In the genomic region with DNA sequence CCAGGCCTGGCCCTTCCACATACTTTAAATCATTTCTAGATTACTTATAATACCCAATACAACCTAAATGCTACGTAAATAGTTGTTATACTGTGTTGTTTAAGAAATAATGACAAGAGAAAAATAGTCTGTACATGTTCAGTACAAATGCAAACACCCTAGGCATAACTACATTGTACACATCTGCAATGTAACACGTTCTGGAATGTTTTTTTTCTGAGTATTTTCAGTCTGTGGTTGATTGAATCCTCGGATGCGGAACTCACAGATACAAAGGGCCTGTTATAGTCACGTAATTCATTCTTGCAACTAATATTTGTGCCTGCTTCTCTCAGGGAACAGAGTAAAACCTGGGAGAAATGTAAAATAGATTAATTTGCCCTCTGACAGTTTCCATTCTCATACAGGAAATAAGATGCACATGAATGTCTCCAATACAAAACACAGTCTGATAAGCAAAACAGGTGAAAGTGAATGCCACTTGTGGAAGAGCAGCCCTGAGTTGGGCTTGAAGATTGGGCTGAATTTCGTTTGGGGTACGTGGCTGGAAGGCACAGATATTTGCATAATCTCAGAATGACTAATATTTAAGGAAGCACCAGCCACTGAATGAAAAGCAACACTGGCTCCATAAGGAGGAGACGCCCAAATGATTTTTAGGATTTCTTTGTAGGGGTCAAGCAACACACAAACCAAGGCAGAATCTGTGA, we compare ENCODE assay signal across 14 cellular contexts. TPM values are rescaled to one million over a fixed set of nuclear protein-coding genes. Genes with fewer than 3 reads are reported as not detected.
A peak's percentile ranks its signal among the peaks of the same experiment; 100 is the strongest.
DNase-seq lines count a peak whose midpoint lies in the region; ATAC-seq, FAIRE-seq and TF ChIP-seq lines count a peak whose summit lies in the region.
"Had no signal": no experiment of that assay in that cellular context is flagged by ENCODE, and none has a peak within 500 bp of the region (broad histone marks: within the 10 kb centered on the region; RNA-seq: fewer than 3 reads in every experiment).

No MANE protein-coding gene starts in this region.

- ATAC-seq in HG03159 (IDR thresholded peaks at IDR 0.05; ENCODE audit: unreplicated experiment) (peak; percentile 58), pancreas (no peak), HG03354 (IDR thresholded peaks at IDR 0.05; ENCODE audit: poor library complexity, severe bottlenecking, unreplicated experiment) (no peak)

- intact Hi-C loops in pancreas (cut with DNase I) = no loop called here

- DNase-seq in AG10803 (ENCODE audit: low read depth) (peak; percentile 63), adipocyte (ENCODE audit: low read depth) (peak; percentile 33), foreskin melanocyte (peak; percentile 80), HuH-7.5 (ENCODE audit: low spot score) (no peak), DMS53 (lab: John Stamatoyannopoulos, UW) (no peak), pancreas (no peak)
- DNase-seq: activated CD4-positive, alpha-beta T cell treated with anti-CD3 and anti-CD28 coated beads for 1 hour; activated naive CD8-positive, alpha-beta T cell treated with anti-CD3 and anti-CD28 coated beads, Interleukin-2, amount 10 ng/mL, durations not matched to agents 7 days and 5 days; activated T-cell treated with anti-CD3 and anti-CD28 coated beads for 4 hours; COR-L47; NCI-H1092 treated with DMSO at 0.1 percent for 48 hours; occipital lobe had no signal

- H3K27me3 ChIP-seq in adipocyte (replicated peaks; ENCODE audit: control insufficient read depth, insufficient read depth, low read length) (no peaks in the 10 kb centered on the region), pancreas (no peaks in the 10 kb centered on the region)

- H3K4me1 ChIP-seq in adipocyte (ENCODE audit: control insufficient read depth, insufficient read depth, low read length) (peaks cover 33% of the 10 kb centered on the region), pancreas (no peaks in the 10 kb centered on the region)

- no peak for FAIRE-seq in pancreas (lab: Jason Lieb, UNC)

- no peak overlapping the region for H3K27ac ChIP-seq in pancreas

- H3K36me3 ChIP-seq in adipocyte (ENCODE audit: control insufficient read depth, insufficient read depth, low read length, severe bottlenecking) (no peaks in the 10 kb centered on the region), pancreas (no peaks in the 10 kb centered on the region)

- no peak overlapping the region for H3K9ac ChIP-seq in adipocyte (ENCODE audit: low read length)

- H3K9me3 ChIP-seq in adipocyte (ENCODE audit: control insufficient read depth, low read length) (no peaks in the 10 kb centered on the region), pancreas (no peaks in the 10 kb centered on the region)

- H3K4me3 ChIP-seq in AG10803 (ENCODE audit: low read length) = no peak overlapping the region
- no peak overlapping the region for H3K4me3 ChIP-seq in adipocyte (ENCODE audit: low read length)
- H3K4me3 ChIP-seq in pancreas = no peak overlapping the region

- 57 to 58% methylated on average over 8 of the region's 8 CpGs for WGBS in pancreas, 2 donors

- no peak for TF ChIP-seq CTCF in AG10803 (conservative IDR thresholded peaks at IDR 0.05; ENCODE audit: low read length)
- no peak for TF ChIP-seq CTCF in pancreas (IDR thresholded peaks at IDR 0.05)

RNA-seq across cellular contexts. Expression of a gene that starts 19.1 kb away (rescaled TPM):
- 1 to 10 TPM; 1.1 to 2.2 (median 1.6) TPM for total RNA-seq in pancreas
- polyA plus RNA-seq in pancreas = 1 to 10 TPM; 3.1 to 5.0 TPM
- total RNA-seq: activated naive CD8-positive, alpha-beta T cell treated with anti-CD3 and anti-CD28 coated beads, Interleukin-2, amount 10 ng/mL, durations not matched to agents 7 days and 5 days had no signal

RNA-seq across cellular contexts. Expression of a gene that starts 51.3 kb away (rescaled TPM):
- total RNA-seq in pancreas = 10 to 100 TPM in 3 of 6 donors, 1 to 10 TPM in 3; 6.5 to 13.3 (median 9.6) TPM
- 1 to 10 TPM; 7.0 to 8.8 TPM for polyA plus RNA-seq in pancreas

Comparison
In these comparisons a context has a peak if more than half of its experiments do, and no peak if none do; other contexts are left out.
1. DNase-seq: peak in AG10803 (single experiment), adipocyte (single experiment) and foreskin melanocyte (single experiment); none in HuH-7.5 (single experiment), DMS53 (single experiment) and pancreas (0 of 6).